ENCODE assay signal across 8 cellular contexts in genomic region chrX:24054182-24055042, GRCh38. TPM values are rescaled to one million over a fixed set of nuclear protein-coding genes. Genes with fewer than 3 reads are reported as not detected.
DNase-seq lines count a peak whose midpoint lies in the region; ATAC-seq and FAIRE-seq lines count a peak whose summit lies in the region.

Gene EIF2S3 (plus strand): TSS chrX:24054956. CDS start chrX:24054969, 13 bp downstream.

- H3K18ac ChIP-seq in mesenchymal stem cell (ENCODE audit: low read depth in 1 of 2, low read length in 2 of 2), result peak within 1 kb of the TSS; percentile 81 to 93

- DNase-seq in Caki2 (ENCODE audit: low read depth), result peak; percentile 95
- DNase-seq in HTR-8/SVneo (ENCODE audit: insufficient read length, low spot score), result peak; percentile 97
- DNase-seq in NOMO-1 treated with dmso at 0.1 percent for 144 hours (lab: John Stamatoyannopoulos, UW; ENCODE audit: unreplicated experiment), result peak; percentile 97
- DNase-seq in activated CD8-positive, alpha-beta memory T cell treated with anti-CD3 and anti-CD28 coated beads for 4 hours (ENCODE audit: low read depth in 2 of 2), result peak; percentile 66 to 77
- peak; percentile 73 to 82 (median 75) for DNase-seq in effector memory CD8-positive, alpha-beta T cell
- peak; percentile 96 for DNase-seq in mesenchymal stem cell
- DNase-seq in stimulated activated CD8-positive, alpha-beta memory T cell treated with anti-CD3 and anti-CD28 coated beads, Interleukin-12 subunit alpha, Interleukin-12 subunit beta, amount 100 ng/mL, for 4 hours (ENCODE audit: low read depth), result peak; percentile 81

- H3K4me3 Mint-ChIP-seq in effector memory CD8-positive, alpha-beta T cell, result no peak within 1 kb of the TSS

- peaks cover 2% of the 10 kb centered on the region for H3K4me1 ChIP-seq in mesenchymal stem cell (ENCODE audit: control insufficient read depth, insufficient read depth, low read depth, low read length)

- H3K27ac ChIP-seq in mesenchymal stem cell (ENCODE audit: low read length, poor library complexity, severe bottlenecking), result peak within 1 kb of the TSS; percentile 99

- no peaks in the 10 kb centered on the region for H3K9me3 Mint-ChIP-seq in effector memory CD8-positive, alpha-beta T cell

- no peak within 1 kb of the TSS for H2AFZ ChIP-seq in mesenchymal stem cell (ENCODE audit: low read depth, low read length)

- H3K27me3 ChIP-seq in mesenchymal stem cell (ENCODE audit: control insufficient read depth in 1 of 2, insufficient read depth in 1 of 2, low read length in 2 of 2), result no peaks in the 10 kb centered on the region

- peak within 1 kb of the TSS; percentile 43 for H3K4me2 ChIP-seq in mesenchymal stem cell (ENCODE audit: low read length, poor library complexity, severe bottlenecking)

- H3K14ac ChIP-seq in mesenchymal stem cell (ENCODE audit: low read length in 2 of 2), result peak within 1 kb of the TSS in 1 of 2 experiments; percentile 91

- H3K23ac ChIP-seq in mesenchymal stem cell (ENCODE audit: low read length in 2 of 2), result no peak within 1 kb of the TSS

- H3K27ac Mint-ChIP-seq in effector memory CD8-positive, alpha-beta T cell, result peak within 1 kb of the TSS in 1 of 2 donors; percentile 97

- peak within 1 kb of the TSS; percentile 80 for H4K91ac ChIP-seq in mesenchymal stem cell (ENCODE audit: low read length)

- H3K4me3 ChIP-seq in mesenchymal stem cell (ENCODE audit: insufficient read depth in 1 of 2, low read depth in 1 of 2, low read length in 2 of 2), result peak within 1 kb of the TSS in 1 of 2 experiments; percentile 82

- WGBS in mesenchymal stem cell, result under 1% methylated on average over 37 of the region's 57 CpGs

- no peaks in the 10 kb centered on the region for H3K79me1 ChIP-seq in mesenchymal stem cell (replicated peaks; ENCODE audit: low read length, poor library complexity, severe bottlenecking)

- peak within 1 kb of the TSS; percentile 57 to 86 for H3K4ac ChIP-seq in mesenchymal stem cell (ENCODE audit: low read depth in 1 of 2, low read length in 2 of 2)

- H3K9ac ChIP-seq in mesenchymal stem cell (ENCODE audit: low read length), result no peak within 1 kb of the TSS

- peak; percentile 86 for ATAC-seq in GM21381 (IDR thresholded peaks at IDR 0.05; ENCODE audit: unreplicated experiment)
- ATAC-seq in effector memory CD8-positive, alpha-beta T cell (replicated peaks), result peak; percentile 82

- no peaks in the 10 kb centered on the region for H3K9me3 ChIP-seq in mesenchymal stem cell (ENCODE audit: control insufficient read depth, low read length)

- peak within 1 kb of the TSS; percentile 45 for H4K8ac ChIP-seq in mesenchymal stem cell (ENCODE audit: low read length)

- H2BK15ac ChIP-seq in mesenchymal stem cell (ENCODE audit: low read depth, poor library complexity, severe bottlenecking), result peak within 1 kb of the TSS; percentile 57

- H2BK5ac ChIP-seq in mesenchymal stem cell (ENCODE audit: low read depth, low read length, poor library complexity, severe bottlenecking), result peak within 1 kb of the TSS; percentile 92

- no peak within 1 kb of the TSS for H2BK120ac ChIP-seq in mesenchymal stem cell (ENCODE audit: low read depth, low read length)

- peaks cover 6 to 21% of the 10 kb centered on the region in 2 experiments for H3K36me3 ChIP-seq in mesenchymal stem cell (ENCODE audit: control insufficient read depth in 1 of 2, insufficient read depth in 2 of 2, low read depth in 1 of 2, low read length in 2 of 2)

- peak within 1 kb of the TSS in 1 of 2 experiments; percentile 77 for H2BK12ac ChIP-seq in mesenchymal stem cell (ENCODE audit: low read length in 2 of 2)

- peaks cover 32% of the 10 kb centered on the region for H3K36me3 Mint-ChIP-seq in effector memory CD8-positive, alpha-beta T cell (ENCODE audit: insufficient read depth)

- peak; percentile 99 for FAIRE-seq in HTR-8/SVneo (lab: Jason Lieb, UNC)

- no peak within 1 kb of the TSS for H2AK5ac ChIP-seq in mesenchymal stem cell (ENCODE audit: low read length, severe bottlenecking)

- in situ Hi-C loops in Caki2 (cut with HindIII; ENCODE audit: low pct_unique_long_range_greater_than_20kb, low sequenced_read_pairs), result no loop called here

- peaks cover 2 to 12% of the 10 kb centered on the region in 2 donors for H3K4me1 Mint-ChIP-seq in effector memory CD8-positive, alpha-beta T cell (ENCODE audit: low read depth in 2 of 2)

- no peaks in the 10 kb centered on the region for H3K27me3 Mint-ChIP-seq in effector memory CD8-positive, alpha-beta T cell

RNA-seq across cellular contexts. Expression of gene EIF2S3, which starts in this region (rescaled TPM):
- total RNA-seq in Caki2 (2014; rRNA removed; shearing (Covaris generic); ENCODE audit: low replicate concordance), result 91.3 and 109 TPM in 2 replicates
- polyA plus RNA-seq in mesenchymal stem cell (2013, experiment 1 of 2), result 113 TPM
- polyA plus RNA-seq in mesenchymal stem cell (2013, experiment 2 of 2), result 111 TPM
